9 cellular contexts compared by ENCODE assay signal in the genomic region with DNA sequence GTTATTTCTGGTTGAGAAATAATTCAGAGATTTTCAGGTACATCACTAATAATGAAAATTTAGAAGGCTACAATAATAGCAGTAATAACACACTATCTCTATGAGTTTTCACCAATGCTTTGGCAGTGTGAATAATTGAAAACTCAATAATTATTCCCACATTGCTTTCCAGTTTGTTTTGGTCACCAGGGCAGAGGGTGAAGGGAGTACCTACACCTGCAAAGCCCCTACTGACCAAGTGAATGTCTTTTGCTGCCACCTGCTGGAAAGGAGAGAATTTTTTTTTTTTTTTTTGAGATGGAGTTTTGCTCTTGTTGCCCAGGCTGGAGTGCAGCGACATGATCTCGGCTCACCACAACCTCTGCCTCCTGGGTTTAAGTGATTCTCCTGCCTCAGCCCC. TPM values are rescaled to one million over a fixed set of nuclear protein-coding genes. Genes with fewer than 3 reads are reported as not detected.
DNase-seq lines count a peak whose midpoint lies in the region; ATAC-seq, FAIRE-seq and TF ChIP-seq lines count a peak whose summit lies in the region.
"Had no signal": no experiment of that assay in that cellular context is flagged by ENCODE, and none has a peak within 500 bp of the region (broad histone marks: within the 10 kb centered on the region; RNA-seq: fewer than 3 reads in every experiment).

No MANE protein-coding gene starts in this region.

- no TSS peak for BruUV-seq in Calu3 (replicated peaks; lab: Mats Ljungman, UMichigan)

- H3K79me2 ChIP-seq in hepatocyte: no peaks in the 10 kb centered on the region

- no peak overlapping the region for H3K4me3 Mint-ChIP-seq in Calu3 (ENCODE audit: low read depth, unreplicated experiment)

- H3K4me3 ChIP-seq in HEK293 (ENCODE audit: low read depth, low read length) (no peak overlapping the region), hepatocyte (no peak overlapping the region)

- H2AFZ ChIP-seq in hepatocyte: no peak overlapping the region

- POLR2A ChIA-PET in HEK293 (lab: Yijun Ruan, JAX): no interaction called here

- no peak overlapping the region for H3K27ac Mint-ChIP-seq in Calu3 (ENCODE audit: unreplicated experiment)

- CTCF ChIA-PET in Calu3 (lab: Charles Lee): no interaction called here
- CTCF ChIA-PET in HEK293 (lab: Yijun Ruan, JAX): interaction anchor here (0.6 to 3.9 kb wide), 11 partner anchors 8 to 405 kb away, joined by 3 to 25 read pairs (median 3); no protein-coding TSS in a partner anchor

- ATAC-seq in GM21529 (IDR thresholded peaks at IDR 0.05; ENCODE audit: unreplicated experiment): no peak

- no peaks in the 10 kb centered on the region; the same call in 1 of the 2 replicates for H3K4me1 ChIP-seq in HEK293 (ENCODE audit: control insufficient read depth, insufficient read depth, low read length)
- H3K4me1 ChIP-seq in hepatocyte (ENCODE audit: insufficient read depth): peaks cover 4% of the 10 kb centered on the region

- no peaks in the 10 kb centered on the region for H3K4me1 Mint-ChIP-seq in Calu3 (ENCODE audit: low read depth, unreplicated experiment)

- H3K27me3 ChIP-seq in hepatocyte: peaks cover 71% of the 10 kb centered on the region

- no peak for FAIRE-seq in H54 (lab: Jason Lieb, UNC)

- H3K27ac ChIP-seq in HEK293 (ENCODE audit: extremely low read depth, low read depth, low read length): no peak overlapping the region
- no peak overlapping the region for H3K27ac ChIP-seq in hepatocyte

- H3K9me3 ChIP-seq in HEK293 (ENCODE audit: control insufficient read depth, insufficient read depth, low read depth, low read length): no peaks in the 10 kb centered on the region
- no peaks in the 10 kb centered on the region for H3K9me3 ChIP-seq in hepatocyte (ENCODE audit: low read depth)

- H3K27me3 Mint-ChIP-seq in Calu3 (ENCODE audit: unreplicated experiment): peaks cover 48% of the 10 kb centered on the region

- no peak for TF ChIP-seq POLR2A in H54 (IDR thresholded peaks at IDR 0.05; ENCODE audit: low read depth, low read length)

- no peaks in the 10 kb centered on the region for H3K9me3 Mint-ChIP-seq in Calu3 (ENCODE audit: low read depth, unreplicated experiment)

- DNase-seq in Calu3: peak; percentile 16
- DNase-seq in RKO (ENCODE audit: low spot score): peak; percentile 8
- DNase-seq in hepatocyte (ENCODE audit: low spot score): no peak
- DNase-seq in H54 (ENCODE audit: insufficient read length, low spot score): no peak
- DNase-seq in ureter (ENCODE audit: low spot score): no peak
- DNase-seq in dedifferentiated amniotic fluid mesenchymal stem cell (ENCODE audit: extremely low spot score): no peak

- H3K4me2 ChIP-seq in hepatocyte: no peak overlapping the region

- no peaks in the 10 kb centered on the region for H3K36me3 Mint-ChIP-seq in Calu3 (ENCODE audit: insufficient read depth, unreplicated experiment)

- TF ChIP-seq CTCF in Calu3 (IDR thresholded peaks at IDR 0.05; ENCODE audit: unreplicated experiment) (no peak), HEK293 (tag by site-specific recombination; IDR thresholded peaks at IDR 0.05) (no peak), hepatocyte (IDR thresholded peaks at IDR 0.05; ENCODE audit: poor library complexity) (peak; percentile 56)

- 30% methylated on average over 2 of the region's 2 CpGs for WGBS in hepatocyte (ENCODE audit: low lambda C conversion rate, missing lambda C conversion rate)

- no peaks in the 10 kb centered on the region for H3K36me3 ChIP-seq in HEK293 (ENCODE audit: control insufficient read depth in 2 of 2, insufficient read depth in 1 of 2, low read length in 2 of 2)
- no peaks in the 10 kb centered on the region for H3K36me3 ChIP-seq in hepatocyte (replicated peaks; ENCODE audit: insufficient read depth, low read depth)

- no peaks in the 10 kb centered on the region for H4K20me1 ChIP-seq in hepatocyte (ENCODE audit: insufficient read depth, poor library complexity, severe bottlenecking)

- no peaks in the 10 kb centered on the region for H3K9me2 ChIP-seq in hepatocyte (replicated peaks; ENCODE audit: insufficient read depth)

- intact Hi-C loops in Calu3 (cut with micrococcal nuclease; ENCODE audit: unreplicated experiment): no loop called here

TF ChIP-seq in HEK293, 187 proteins besides CTCF, POLR2A, EP300 and RAD21:
- TF ChIP-seq, protein P1, sequence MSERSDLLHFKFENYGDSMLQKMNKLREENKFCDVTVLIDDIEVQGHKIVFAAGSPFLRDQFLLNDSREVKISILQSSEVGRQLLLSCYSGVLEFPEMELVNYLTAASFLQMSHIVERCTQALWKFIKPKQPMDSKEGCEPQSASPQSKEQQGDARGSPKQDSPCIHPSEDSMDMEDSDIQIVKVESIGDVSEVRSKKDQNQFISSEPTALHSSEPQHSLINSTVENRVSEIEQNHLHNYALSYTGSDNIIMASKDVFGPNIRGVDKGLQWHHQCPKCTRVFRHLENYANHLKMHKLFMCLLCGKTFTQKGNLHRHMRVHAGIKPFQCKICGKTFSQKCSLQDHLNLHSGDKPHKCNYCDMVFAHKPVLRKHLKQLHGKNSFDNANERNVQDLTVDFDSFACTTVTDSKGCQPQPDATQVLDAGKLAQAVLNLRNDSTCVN (tag by site-specific recombination; optimal IDR thresholded peaks at IDR 0.05): no peak
- TF ChIP-seq ZNF654 (tag by site-specific recombination; IDR thresholded peaks at IDR 0.05; ENCODE audit: low read depth): peak; percentile 40
TF ChIP-seq in HEK293: peak in this region for 1.

RNA-seq across cellular contexts. Expression of a gene that starts 3.2 kb away (rescaled TPM):
- total RNA-seq in Calu3 (2022) (not detected in 2 replicates), hepatocyte (17.7 and 20.1 TPM in 2 replicates), ureter (not detected)
- polyA plus RNA-seq in hepatocyte: 4.3 and 8.9 TPM in 2 replicates
- total RNA-seq: HT1080 had no signal

Comparison
In these comparisons a context has a peak if more than half of its experiments do, and no peak if none do; other contexts are left out.
1. DNase-seq: peak in Calu3 (single experiment) and RKO (single experiment); none in hepatocyte (single experiment), H54 (single experiment), ureter (single experiment) and dedifferentiated amniotic fluid mesenchymal stem cell (single experiment).
2. RNA of a gene that starts 3.2 kb away (total RNA-seq): 17.7 to 20.1 TPM in hepatocyte; not detected in Calu3 and not detected in ureter (single experiment); every median in the first group is over 10 times any median in the second.